In the genomic region with DNA sequence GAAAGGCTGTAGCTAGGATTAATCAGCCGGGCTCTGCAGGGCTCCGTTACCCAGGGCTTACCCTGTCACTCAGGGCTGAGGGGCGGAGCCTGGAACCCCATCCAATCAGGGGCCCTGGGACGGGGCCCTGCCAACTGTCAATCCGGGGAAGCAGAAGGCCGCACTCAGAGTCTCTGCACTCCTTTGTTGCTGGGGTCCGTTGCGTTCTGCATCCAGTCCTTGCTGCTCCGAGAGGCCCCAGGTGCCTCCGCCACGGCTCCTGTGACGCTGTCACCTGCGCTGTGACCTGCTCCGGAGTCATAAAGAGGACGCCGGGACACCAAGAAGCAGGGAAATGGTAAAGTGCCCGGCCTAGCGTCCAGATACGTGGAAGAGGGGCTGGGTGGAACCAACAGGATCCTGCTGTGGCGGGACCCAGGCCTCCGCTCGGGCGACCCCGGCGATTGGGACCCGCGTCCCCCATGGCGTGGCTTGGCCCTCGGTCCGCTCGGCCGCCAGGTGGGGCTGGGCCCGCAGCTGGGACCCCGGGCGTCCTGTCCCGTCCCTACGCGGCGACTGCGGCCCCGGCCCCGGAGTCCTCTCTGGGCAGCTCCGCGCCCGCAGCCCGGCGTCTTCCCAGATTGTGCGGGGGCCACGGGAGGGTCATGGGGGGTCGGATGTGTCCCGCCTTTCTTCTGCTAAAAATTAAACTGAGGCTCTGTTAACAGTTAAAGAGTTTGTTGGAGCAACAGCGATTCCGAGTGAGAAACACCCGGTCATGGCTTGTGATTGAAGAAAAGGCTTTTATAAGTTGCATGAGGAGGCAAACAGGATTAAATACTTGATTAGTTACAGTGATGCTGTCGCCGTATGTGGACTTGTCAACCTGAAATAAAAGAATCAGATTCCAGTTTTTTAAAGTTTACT, we compare ENCODE assay signal across 8 cellular contexts.
DNase-seq lines count a peak whose midpoint lies in the region; ATAC-seq and TF ChIP-seq lines count a peak whose summit lies in the region.

Gene ZNF491 (plus strand): TSS at position 133 of the 906 bp plus-strand sequence. CDS start 7,431 bp downstream, outside the sequence.

- DNase-seq in AG10803 (ENCODE audit: low read depth) (peak; percentile 80), NCI-H774 (lab: John Stamatoyannopoulos, UW) (peak; percentile 86), memory B cell (ENCODE audit: low spot score in 2 of 2) (peak; percentile 71 to 74)
- peak; percentile 54 to 74 for DNase-seq in activated CD8-positive, alpha-beta memory T cell treated with anti-CD3 and anti-CD28 coated beads for 1 hour (ENCODE audit: extremely low read depth in 1 of 2, low read depth in 1 of 2)
- peak; percentile 53 to 76 (median 69) for DNase-seq in effector memory CD4-positive, alpha-beta T cell
- peak; percentile 69 to 79 (median 70) for DNase-seq in stimulated activated CD4-positive, alpha-beta T cell treated with anti-CD3 and anti-CD28 coated beads, TNF-alpha, amount 100 ng/mL, for 4 hours (ENCODE audit: low read depth in 3 of 3)

- H3K4me1 Mint-ChIP-seq in memory B cell: peaks cover 15% of the 10 kb centered on the region

- ATAC-seq in GM19035 (IDR thresholded peaks at IDR 0.05; ENCODE audit: unreplicated experiment): peak; percentile 92
- ATAC-seq in HG03439 (IDR thresholded peaks at IDR 0.05; ENCODE audit: unreplicated experiment): peak; percentile 91
- peak; percentile 96 for ATAC-seq in memory B cell (ENCODE audit: low read depth)

- TF ChIP-seq CTCF in AG10803 (conservative IDR thresholded peaks at IDR 0.05; ENCODE audit: low read length): no peak

- H3K27me3 Mint-ChIP-seq in memory B cell: no peaks in the 10 kb centered on the region

- no peaks in the 10 kb centered on the region for H3K36me3 Mint-ChIP-seq in memory B cell

- peak within 1 kb of the TSS; percentile 72 for H3K27ac ChIP-seq in effector memory CD4-positive, alpha-beta T cell (ENCODE audit: insufficient read depth, low read length, poor library complexity, severe bottlenecking)

- H3K36me3 ChIP-seq in effector memory CD4-positive, alpha-beta T cell (ENCODE audit: control insufficient read depth, insufficient read depth, low read length): no peaks in the 10 kb centered on the region

- no peaks in the 10 kb centered on the region for H3K9me3 ChIP-seq in effector memory CD4-positive, alpha-beta T cell (ENCODE audit: control insufficient read depth, low read length)

- peaks cover 5% of the 10 kb centered on the region for H3K9me3 Mint-ChIP-seq in memory B cell

- peaks cover 11% of the 10 kb centered on the region for H3K4me1 ChIP-seq in effector memory CD4-positive, alpha-beta T cell (ENCODE audit: control insufficient read depth, insufficient read depth, low read length, poor library complexity, severe bottlenecking)

- peak within 1 kb of the TSS; percentile 84 for H3K4me3 ChIP-seq in AG10803 (ENCODE audit: low read length)
- H3K4me3 ChIP-seq in effector memory CD4-positive, alpha-beta T cell (ENCODE audit: insufficient read depth, low read depth, low read length, poor library complexity, severe bottlenecking): peak within 1 kb of the TSS; percentile 74

- H3K27me3 ChIP-seq in effector memory CD4-positive, alpha-beta T cell (replicated peaks; ENCODE audit: control insufficient read depth, insufficient read depth, low read length, poor library complexity, severe bottlenecking): no peaks in the 10 kb centered on the region

- peak within 1 kb of the TSS; percentile 93 for H3K4me3 Mint-ChIP-seq in memory B cell

- H3K27ac Mint-ChIP-seq in memory B cell: peak within 1 kb of the TSS; percentile 67

Comparison
In these comparisons a context has a peak if more than half of its experiments do, and no peak if none do; other contexts are left out.
1. Peak in every context shown above with its lines: DNase-seq, ATAC-seq, H3K4me3 ChIP-seq and H3K27ac ChIP-seq.